Comparison of ENCODE assay signal across 19 cellular contexts in genomic region chr17:2621241-2621640, GRCh38. TPM values are rescaled to one million over a fixed set of nuclear protein-coding genes. Genes with fewer than 3 reads are reported as not detected.
A peak's percentile ranks its signal among the peaks of the same experiment; 100 is the strongest.
DNase-seq lines count a peak whose midpoint lies in the region; ATAC-seq, FAIRE-seq and TF ChIP-seq lines count a peak whose summit lies in the region.
"Had no signal": no experiment of that assay in that cellular context is flagged by ENCODE, and none has a peak within 500 bp of the region (broad histone marks: within the 10 kb centered on the region; RNA-seq: fewer than 3 reads in every experiment).

No MANE protein-coding gene starts in this region.

- TF ChIP-seq CTCF in hepatocyte (IDR thresholded peaks at IDR 0.05; ENCODE audit: poor library complexity) (no peak), tibial artery (IDR thresholded peaks at IDR 0.05) (no peak), HepG2 (CRISPR knock-in tag; IDR thresholded peaks at IDR 0.05) (no peak)

- H3K9me3 ChIP-seq in hepatocyte (ENCODE audit: low read depth) (no peaks in the 10 kb centered on the region), tibial artery (no peaks in the 10 kb centered on the region), HepG2 (ENCODE audit: low read length) (no peaks in the 10 kb centered on the region)

- TF ChIP-seq POLR2A in HepG2 (IDR thresholded peaks at IDR 0.05; ENCODE audit: insufficient read depth in 1 of 2, low read depth in 2 of 2, low read length in 2 of 2), result no peak

- in situ Hi-C loops in HepG2 (cut with HindIII; ENCODE audit: extremely low pct_ligation_motif_present, low pct_unique_long_range_greater_than_20kb), result no loop called here

- H3K36me3 ChIP-seq in hepatocyte (replicated peaks; ENCODE audit: insufficient read depth, low read depth) (no peaks in the 10 kb centered on the region), tibial artery (peaks cover 0 to 5% (median 0%) of the 10 kb centered on the region in 3 donors), HepG2 (replicated peaks in 1 of 2; ENCODE audit: control insufficient read depth in 1 of 2, insufficient read depth in 2 of 2, low read length in 2 of 2) (peaks cover 2 to 8% of the 10 kb centered on the region in 2 experiments; a peak in 3 of 5 replicates)

- H2AFZ ChIP-seq in hepatocyte, result no peak overlapping the region
- no peak overlapping the region for H2AFZ ChIP-seq in HepG2 (ENCODE audit: low read length)

- CTCF ChIA-PET in HepG2 (lab: Yijun Ruan, JAX; ENCODE audit: low intra/inter-chr PET ratio, low total read pairs), result no interaction called here

- H3K9me2 ChIP-seq in hepatocyte (replicated peaks; ENCODE audit: insufficient read depth), result no peaks in the 10 kb centered on the region

- H3K4me3 ChIP-seq in hepatocyte (no peak overlapping the region), tibial artery (no peak overlapping the region), HepG2 (replicated peaks in 1 of 3; ENCODE audit: insufficient read depth in 1 of 3, low read depth in 2 of 3, low read length in 3 of 3) (no peak overlapping the region)

- H3K4me2 ChIP-seq in hepatocyte (no peak overlapping the region), HepG2 (ENCODE audit: low read depth, low read length) (no peak overlapping the region)

- H4K20me1 ChIP-seq in hepatocyte (ENCODE audit: insufficient read depth, poor library complexity, severe bottlenecking) (peaks cover 98% of the 10 kb centered on the region), HepG2 (ENCODE audit: insufficient read depth, low read length) (peaks cover 40% of the 10 kb centered on the region)

- TF ChIP-seq RAD21 in HepG2 (CRISPR knock-in tag; IDR thresholded peaks at IDR 0.05), result no peak

- no peak overlapping the region for H3K9ac ChIP-seq in HepG2 (ENCODE audit: insufficient read depth, low read depth, low read length)

- peaks cover 6% of the 10 kb centered on the region for H3K4me1 ChIP-seq in hepatocyte (ENCODE audit: insufficient read depth)
- H3K4me1 ChIP-seq in tibial artery, result peaks cover 0 to 65% (median 21%) of the 10 kb centered on the region in 4 donors
- H3K4me1 ChIP-seq in HepG2 (ENCODE audit: insufficient read depth, low read length), result peaks cover 22% of the 10 kb centered on the region

- intact Hi-C loops in tibial artery (cut with DNase I; ENCODE audit: low total_unique reads) (no loop called here), HepG2 (cut with micrococcal nuclease; ENCODE audit: unreplicated experiment) (no loop called here)

- H3K27ac ChIP-seq in hepatocyte (no peak overlapping the region), tibial artery (no peak overlapping the region), HepG2 (ENCODE audit: extremely low read length, insufficient read depth, low read length) (no peak overlapping the region)
- H3K27ac ChIP-seq: HL-60 had no signal

- H3K4me3 Mint-ChIP-seq in activated naive CD8-positive, alpha-beta T cell, result no peak overlapping the region
- no peak overlapping the region for H3K4me3 Mint-ChIP-seq in activated naive CD8-positive, alpha-beta T cell treated with anti-CD3 and anti-CD28 coated beads for 36 hours
- H3K4me3 Mint-ChIP-seq: H9 had no signal

- no TSS peak for BruUV-seq in HepG2 (replicated peaks; lab: Mats Ljungman, UMichigan)

- H3K27me3 Mint-ChIP-seq in activated naive CD8-positive, alpha-beta T cell, result no peaks in the 10 kb centered on the region
- H3K27me3 Mint-ChIP-seq in activated naive CD8-positive, alpha-beta T cell treated with anti-CD3 and anti-CD28 coated beads for 36 hours, result no peaks in the 10 kb centered on the region

- H3K27ac Mint-ChIP-seq in activated naive CD8-positive, alpha-beta T cell, result peak overlapping the region; percentile 64
- no peak overlapping the region for H3K27ac Mint-ChIP-seq in activated naive CD8-positive, alpha-beta T cell treated with anti-CD3 and anti-CD28 coated beads for 36 hours
- H3K27ac Mint-ChIP-seq: H9 had no signal

- no peak for DNase-seq in activated naive CD8-positive, alpha-beta T cell treated with anti-CD3 and anti-CD28 coated beads for 36 hours
- peak; percentile 1 for DNase-seq in RPMI7951 (ENCODE audit: low read depth)
- peak; percentile 12 for DNase-seq in hepatocyte (ENCODE audit: low spot score)
- no peak for DNase-seq in tibial artery
- DNase-seq in HepG2 (ENCODE audit: low spot score), result no peak
- DNase-seq: C1 segment of cervical spinal cord, Caco-2, DMS53, H9, NCI-H1417, NCI-H187 treated with DMSO at 0.1 percent for 48 hours, NCI-H82 had no signal

- WGBS in hepatocyte (ENCODE audit: low lambda C conversion rate, missing lambda C conversion rate), result 86% methylated on average over 3 of the region's 3 CpGs
- WGBS in HepG2 (ENCODE audit: low lambda C conversion rate), result 97% methylated on average over 3 of the region's 3 CpGs

- H3K27me3 ChIP-seq in hepatocyte (no peaks in the 10 kb centered on the region), tibial artery (no peaks in the 10 kb centered on the region), HepG2 (ENCODE audit: control insufficient read depth in 1 of 2, insufficient read depth in 2 of 2, low read length in 2 of 2) (no peaks in the 10 kb centered on the region)

- no peak for FAIRE-seq in HepG2 (lab: Jason Lieb, UNC)
- FAIRE-seq: A204.1, GM19239, HTR-8/SVneo had no signal

- H3K9me3 Mint-ChIP-seq in activated naive CD8-positive, alpha-beta T cell (ENCODE audit: low read depth), result no peaks in the 10 kb centered on the region
- H3K9me3 Mint-ChIP-seq in activated naive CD8-positive, alpha-beta T cell treated with anti-CD3 and anti-CD28 coated beads for 36 hours, result peaks cover 4% of the 10 kb centered on the region

- POLR2A ChIA-PET in HepG2 (lab: Yijun Ruan, JAX), result no interaction called here

- H3K79me2 ChIP-seq in hepatocyte, result peaks cover 100% of the 10 kb centered on the region
- peaks cover 89% of the 10 kb centered on the region for H3K79me2 ChIP-seq in HepG2 (ENCODE audit: insufficient read depth, low read length)

- H3K4me1 Mint-ChIP-seq in activated naive CD8-positive, alpha-beta T cell (ENCODE audit: low read depth), result peaks cover 65% of the 10 kb centered on the region
- H3K4me1 Mint-ChIP-seq in activated naive CD8-positive, alpha-beta T cell treated with anti-CD3 and anti-CD28 coated beads for 36 hours, result peaks cover 31% of the 10 kb centered on the region

- H3K36me3 Mint-ChIP-seq in activated naive CD8-positive, alpha-beta T cell, result peaks cover 12% of the 10 kb centered on the region
- H3K36me3 Mint-ChIP-seq in activated naive CD8-positive, alpha-beta T cell treated with anti-CD3 and anti-CD28 coated beads for 36 hours, result peaks cover 39% of the 10 kb centered on the region

- ATAC-seq in HepG2 (no peak), HG03135 (IDR thresholded peaks at IDR 0.05; ENCODE audit: unreplicated experiment) (no peak), GM19455 (IDR thresholded peaks at IDR 0.05; ENCODE audit: unreplicated experiment) (no peak)

- no peak for TF ChIP-seq EP300 in HepG2 (IDR thresholded peaks at IDR 0.05; ENCODE audit: low read depth in 2 of 2, low read length in 2 of 2)
- TF ChIP-seq EP300 in HepG2 (CRISPR knock-in tag; IDR thresholded peaks at IDR 0.05; ENCODE audit: borderline replicate concordance), result no peak

TF ChIP-seq in HepG2, 621 proteins besides CTCF, POLR2A, EP300 and RAD21 (continues in another document):
- no peak for TF ChIP-seq ZNF18 (CRISPR knock-in tag; IDR thresholded peaks at IDR 0.05; ENCODE audit: insufficient replicate concordance)
- no peak for TF ChIP-seq ZNF207 (IDR thresholded peaks at IDR 0.05; ENCODE audit: borderline replicate concordance)

RNA-seq across cellular contexts. Expression of gene PAFAH1B1, which starts 27.8 kb away (rescaled TPM):
- 100 to 1,000 TPM; 137 to 156 TPM for total RNA-seq in activated naive CD8-positive, alpha-beta T cell treated with anti-CD3 and anti-CD28 coated beads for 36 hours
- 93.9 and 106 TPM in 2 replicates for total RNA-seq in RPMI7951 (2014; rRNA removed; shearing (Covaris generic))
- total RNA-seq in hepatocyte (91.8 and 98.5 TPM in 2 replicates), HepG2 (2016; rRNA removed; fragmentation: Illumina TruSeq; extraction: Trizol) (64.9 and 93.8 TPM in 2 replicates)
- polyA plus RNA-seq in hepatocyte (37.5 and 47.0 TPM in 2 replicates), HepG2 (2011; rRNA removed) (35.9 and 46.0 TPM in 2 replicates)
- 25.0 and 28.0 TPM in 2 replicates for total RNA-seq in HepG2 (2016; cell fraction: cytosol; rRNA removed; fragmentation: Illumina TruSeq; extraction: Trizol; ENCODE audit: low read depth)
- total RNA-seq in HepG2 (2016; cell fraction: insoluble cytoplasmic fraction; rRNA removed; fragmentation: Illumina TruSeq; extraction: Trizol), result 64.0 and 82.0 TPM in 2 replicates
- 28.1 and 42.3 TPM in 2 replicates for total RNA-seq in HepG2 (2016; cell fraction: membrane; rRNA removed; fragmentation: Illumina TruSeq; extraction: Trizol)
- total RNA-seq in HepG2 (2016; cell fraction: nucleus; rRNA removed; fragmentation: Illumina TruSeq; extraction: Trizol), result 32.7 and 40.0 TPM in 2 replicates
- 20.0 and 28.0 TPM in 2 replicates for polyA plus RNA-seq in HepG2 (2011; cell fraction: cytosol; rRNA removed)
- 20.1 and 28.1 TPM in 2 replicates for polyA plus RNA-seq in HepG2 (2011; cell fraction: nucleus; rRNA removed)
- 59.7 and 61.2 TPM in 2 replicates for polyA plus RNA-seq in HepG2 (2012)
- 15.1 and 21.5 TPM in 2 replicates for polyA plus RNA-seq in HepG2 (2016; cell fraction: cytosol; fragmentation: Illumina TruSeq; extraction: Trizol; ENCODE audit: low read depth)
- 80.8 and 92.4 TPM in 2 replicates for polyA plus RNA-seq in HepG2 (2016; cell fraction: insoluble cytoplasmic fraction; fragmentation: Illumina TruSeq; extraction: Trizol; ENCODE audit: low read depth)
- 21.9 and 31.1 TPM in 2 replicates for polyA plus RNA-seq in HepG2 (2016; cell fraction: membrane; fragmentation: Illumina TruSeq; extraction: Trizol; ENCODE audit: low read depth)
- polyA plus RNA-seq in HepG2 (2016; cell fraction: nucleus; fragmentation: Illumina TruSeq; extraction: Trizol; ENCODE audit: insufficient read depth, low read depth), result 58.0 and 61.2 TPM in 2 replicates
- polyA minus RNA-seq in HepG2 (2011; rRNA and poly(A)+ RNA removed; ENCODE audit: low replicate concordance), result 45.1 and 73.6 TPM in 2 replicates
- 28.9 and 44.8 TPM in 2 replicates for polyA minus RNA-seq in HepG2 (2011; cell fraction: cytosol; rRNA and poly(A)+ RNA removed)
- 38.7 and 39.8 TPM in 2 replicates for polyA minus RNA-seq in HepG2 (2011; cell fraction: nucleus; rRNA and poly(A)+ RNA removed)

Comparison
In these comparisons a context has a peak if more than half of its experiments do, and no peak if none do; other contexts are left out.
1. DNase-seq: peak in RPMI7951 (single experiment) and hepatocyte (single experiment); none in activated naive CD8-positive, alpha-beta T cell treated with anti-CD3 and anti-CD28 coated beads for 36 hours (single experiment), tibial artery (0 of 2) and HepG2 (single experiment).